In the genomic region with DNA sequence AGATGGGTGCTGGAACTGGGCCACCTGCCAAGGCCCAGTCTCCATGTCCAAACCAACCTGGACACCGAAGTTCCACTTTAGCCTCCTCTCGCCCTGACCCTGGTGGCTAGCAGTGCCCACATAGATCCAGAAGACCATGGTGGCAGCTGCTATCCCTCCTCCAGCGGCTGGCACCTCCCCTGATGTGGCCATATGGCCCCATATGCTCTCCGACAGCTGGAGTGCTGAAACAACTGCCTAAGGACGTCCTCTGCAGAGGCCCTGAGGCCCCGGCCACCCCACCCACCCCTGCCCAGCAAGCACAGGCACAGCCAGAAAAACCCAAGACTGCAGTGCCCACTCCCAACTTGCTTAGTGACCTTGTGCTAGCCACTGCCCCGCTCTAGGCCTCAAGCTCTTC, we compare ENCODE assay signal across 18 cellular contexts.
"Had no signal": no experiment of that assay in that cellular context is flagged by ENCODE, and none has a peak within 500 bp of the region (broad histone marks: within the 10 kb centered on the region; RNA-seq: fewer than 3 reads in every experiment).

No MANE protein-coding gene starts in this region.

- H3K4me1 ChIP-seq: colonic mucosa had no signal

- FAIRE-seq: islet of Langerhans, urothelium cell line had no signal

- H3K36me3 Mint-ChIP-seq: naive thymus-derived CD4-positive, alpha-beta T cell had no signal

- H3K27ac ChIP-seq: colonic mucosa, heart left ventricle, ovary, right atrium auricular region, sigmoid colon, skin epidermis had no signal

- H3K4me3 ChIP-seq: colonic mucosa, heart left ventricle, ovary, right atrium auricular region, sigmoid colon, skin epidermis had no signal

- H3K27ac Mint-ChIP-seq: naive thymus-derived CD4-positive, alpha-beta T cell; nephron progenitor cell had no signal

- H3K4me3 Mint-ChIP-seq: nephron progenitor cell had no signal

- ATAC-seq: heart left ventricle; naive thymus-derived CD4-positive, alpha-beta T cell had no signal

- H3K36me3 ChIP-seq: colonic mucosa, heart left ventricle, ovary, right atrium auricular region, sigmoid colon had no signal

- DNase-seq: colonic mucosa; dermis blood vessel endothelial cell; foreskin melanocyte; heart left ventricle; hippocampal formation; kidney glomerular epithelial cell; naive thymus-derived CD4-positive, alpha-beta T cell; nephron progenitor cell; ovary; sigmoid colon; stimulated activated CD4-positive, alpha-beta T cell treated with anti-CD3 and anti-CD28 coated beads, Interleukin-2, amount 100 ng/mL, for 24 hours; stimulated activated CD4-positive, alpha-beta T cell treated with anti-CD3 and anti-CD28 coated beads, Interleukin-4, amount 100 ng/mL, for 4 hours; stimulated activated naive CD4-positive, alpha-beta T cell treated with Interleukin-2 at 50 U/mL for 16 hours; trophoblast cell had no signal

- H3K27me3 ChIP-seq: ovary had no signal

- H3K9me3 Mint-ChIP-seq: naive thymus-derived CD4-positive, alpha-beta T cell; nephron progenitor cell had no signal

- H3K9me3 ChIP-seq: colonic mucosa, heart left ventricle, ovary, right atrium auricular region, sigmoid colon had no signal
